ENCODE assay signal across 9 cellular contexts in the genomic region with DNA sequence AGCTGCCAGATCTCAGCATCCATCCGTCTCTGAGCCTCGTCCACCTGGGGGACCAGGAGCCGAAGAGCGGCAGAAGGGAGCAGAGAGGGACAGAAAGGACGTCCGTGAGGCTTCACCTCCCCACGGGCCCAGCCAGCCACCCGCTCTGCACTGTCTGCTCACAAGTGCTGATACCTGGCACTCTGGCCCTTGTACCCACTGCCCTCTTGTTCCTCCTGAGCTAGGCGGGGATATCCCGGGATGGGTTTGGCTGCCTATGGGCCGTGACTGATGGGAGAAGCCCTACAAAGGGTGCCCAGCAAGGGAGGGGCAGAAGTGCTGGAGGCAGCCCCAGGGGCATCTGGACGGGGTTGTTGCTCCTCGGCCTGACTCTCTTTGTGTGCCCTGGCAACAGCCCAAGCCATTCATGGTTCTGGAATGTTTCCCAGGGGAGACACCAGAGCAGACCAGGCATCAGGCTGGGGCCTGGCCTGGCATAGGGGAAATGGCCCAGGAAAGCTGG. TPM values are rescaled to one million over a fixed set of nuclear protein-coding genes. Genes with fewer than 3 reads are reported as not detected.
A peak's percentile ranks its signal among the peaks of the same experiment; 100 is the strongest.
DNase-seq lines count a peak whose midpoint lies in the region; ATAC-seq, FAIRE-seq and TF ChIP-seq lines count a peak whose summit lies in the region.
"Had no signal": no experiment of that assay in that cellular context is flagged by ENCODE, and none has a peak within 500 bp of the region (broad histone marks: within the 10 kb centered on the region; RNA-seq: fewer than 3 reads in every experiment).

No MANE protein-coding gene starts in this region.

- TF ChIP-seq POLR2A in K562 (conservative IDR thresholded peaks at IDR 0.05) (no peak), upper lobe of left lung (IDR thresholded peaks at IDR 0.05) (no peak)

- H3K9ac ChIP-seq in K562 (ENCODE audit: insufficient read depth in 1 of 2, low read depth in 2 of 2, low read length in 2 of 2) (peak overlapping the region in 1 of 2 experiments; percentile 67; a peak in 2 of 4 replicates), kidney (ENCODE audit: low read length in 2 of 2) (no peak overlapping the region)

- no peak overlapping the region for H3K4me2 ChIP-seq in K562 (ENCODE audit: insufficient read depth, low read length)

- TF ChIP-seq CTCF in K562 (IDR thresholded peaks at IDR 0.05 in 2 of 3, conservative IDR thresholded peaks at IDR 0.05 in 1 of 3; ENCODE audit: insufficient read depth in 2 of 3, low read depth in 1 of 3, low read length in 3 of 3) (no peak), kidney (IDR thresholded peaks at IDR 0.05; ENCODE audit: borderline replicate concordance, extremely low read depth, insufficient read depth) (no peak), upper lobe of left lung (IDR thresholded peaks at IDR 0.05) (no peak)

- POLR2A ChIA-PET in K562 (lab: Yijun Ruan, JAX), result interaction anchor here (0.8 kb wide), 1 partner anchor 84 kb away, joined by 3 read pairs; no protein-coding TSS in a partner anchor

- H3K9me3 ChIP-seq in K562 (replicated peaks; ENCODE audit: control insufficient read depth, insufficient read depth, low read depth, low read length), result no peaks in the 10 kb centered on the region
- no peaks in the 10 kb centered on the region for H3K9me3 ChIP-seq in kidney (ENCODE audit: control insufficient read depth in 1 of 2, low read length in 2 of 2)
- no peaks in the 10 kb centered on the region for H3K9me3 ChIP-seq in upper lobe of left lung

- BruUV-seq in K562 (replicated peaks; lab: Mats Ljungman, UMichigan), result no TSS peak

- no peak overlapping the region for H3K4me3 ChIP-seq in K562
- no peak overlapping the region for H3K4me3 ChIP-seq in kidney (ENCODE audit: low read length in 2 of 2)
- no peak overlapping the region for H3K4me3 ChIP-seq in upper lobe of left lung

- no peak for ATAC-seq in K562
- peak in 1 of 2 donors; percentile 49 for ATAC-seq in upper lobe of left lung (ENCODE audit: low FRiP score in 2 of 2)
- ATAC-seq in HG02571 (IDR thresholded peaks at IDR 0.05; ENCODE audit: unreplicated experiment), result no peak

- TF ChIP-seq EP300 in Ishikawa (IDR thresholded peaks at IDR 0.05; ENCODE audit: borderline replicate concordance) (peak; percentile 61; the same call in 1 of the 2 replicates), K562 (IDR thresholded peaks at IDR 0.05; ENCODE audit: low read length) (no peak), upper lobe of left lung (IDR thresholded peaks at IDR 0.05) (no peak)

- H4K20me1 ChIP-seq in K562 (replicated peaks; ENCODE audit: control insufficient read depth, insufficient read depth, low read length), result no peaks in the 10 kb centered on the region

- H2AFZ ChIP-seq in K562 (ENCODE audit: low read depth, low read length), result no peak overlapping the region

- 87% methylated on average over 8 of the region's 13 CpGs for WGBS in K562 (ENCODE audit: insufficient coverage, low coverage, missing lambda C conversion rate)
- WGBS in upper lobe of left lung, 2 donors, result 68 to 91% methylated on average over 4 to 13 of the region's 13 CpGs

- peaks cover 21 to 52% of the 10 kb centered on the region in 2 experiments; a peak in 4 of 5 replicates for H3K4me1 ChIP-seq in K562 (replicated peaks in 1 of 2; ENCODE audit: control insufficient read depth in 2 of 2, insufficient read depth in 2 of 2, low read length in 2 of 2)
- peaks cover 0 to 3% of the 10 kb centered on the region in 2 donors for H3K4me1 ChIP-seq in kidney (ENCODE audit: control insufficient read depth in 1 of 2, insufficient read depth in 1 of 2, low read depth in 1 of 2, low read length in 2 of 2)
- peaks cover 0 to 10% (median 6%) of the 10 kb centered on the region in 4 donors for H3K4me1 ChIP-seq in upper lobe of left lung

- no peaks in the 10 kb centered on the region for H3K27me3 ChIP-seq in K562 (ENCODE audit: control insufficient read depth in 2 of 2, insufficient read depth in 2 of 2, low read length in 2 of 2)
- H3K27me3 ChIP-seq in upper lobe of left lung, result no peaks in the 10 kb centered on the region

- no peak overlapping the region for H3K27ac ChIP-seq in K562 (ENCODE audit: extremely low read depth, low read depth, low read length)
- H3K27ac ChIP-seq in kidney (ENCODE audit: low read depth in 2 of 2, low read length in 2 of 2), result no peak overlapping the region
- peak overlapping the region in 1 of 4 donors; percentile 34 for H3K27ac ChIP-seq in upper lobe of left lung

- peak; percentile 27; the same call in 1 of the 2 replicates for TF ChIP-seq RAD21 in Ishikawa (IDR thresholded peaks at IDR 0.05; ENCODE audit: low read depth)
- TF ChIP-seq RAD21 in K562 (CRISPR knock-in tag; conservative IDR thresholded peaks at IDR 0.05 in 1 of 2, IDR thresholded peaks at IDR 0.05 in 1 of 2), result no peak

- FAIRE-seq in K562 (lab: Jason Lieb, UNC) (no peak), kidney (lab: Jason Lieb, UNC) (no peak)

- in situ Hi-C loops in K562 (cut with MboI), result no loop called here

- DNase-seq in 8988T (peak; percentile 94), K562 (ENCODE audit: extremely low read depth in 1 of 4, low spot score in 3 of 4) (no peak), kidney (peak; percentile 92), upper lobe of left lung (peak; percentile 59 to 63), GM19238 (ENCODE audit: insufficient read length, low spot score) (no peak)
- no peak for DNase-seq in stimulated activated CD4-positive, alpha-beta T cell treated with anti-CD3 and anti-CD28 coated beads, Interleukin-2, amount 100 ng/mL, for 48 hours
- DNase-seq: DND-41 had no signal

- no peaks in the 10 kb centered on the region for H3K79me2 ChIP-seq in K562 (ENCODE audit: control insufficient read depth, insufficient read depth, low read length)

- peaks cover 4% of the 10 kb centered on the region for H3K9me1 ChIP-seq in K562 (ENCODE audit: control insufficient read depth, insufficient read depth, low read length)

- peaks cover 75% of the 10 kb centered on the region; the same call in 2 of the 3 replicates for H3K36me3 ChIP-seq in K562 (ENCODE audit: control insufficient read depth, insufficient read depth, low read length)
- peaks cover 12 to 28% of the 10 kb centered on the region in 2 donors for H3K36me3 ChIP-seq in kidney (ENCODE audit: control insufficient read depth in 1 of 2, insufficient read depth in 2 of 2, low read length in 2 of 2)
- H3K36me3 ChIP-seq in upper lobe of left lung, result peaks cover 10 to 76% (median 42%) of the 10 kb centered on the region in 4 donors

- CTCF ChIA-PET in K562 (lab: Yijun Ruan, JAX; ENCODE audit: low intra/inter-chr PET ratio), result no interaction called here

- intact Hi-C loops in K562 (cut with micrococcal nuclease) (no loop called here), kidney (cut with DNase I) (no loop called here)

TF ChIP-seq in Ishikawa, 13 proteins besides CTCF, POLR2A, EP300 and RAD21 (continues in another document):
- TF ChIP-seq YY1 (IDR thresholded peaks at IDR 0.05; ENCODE audit: low read depth) (0 out of 2 replicates have a peak, but pooled peaks have one; percentile 24), TCF12 (IDR thresholded peaks at IDR 0.05; ENCODE audit: low read depth) (peak; percentile 78), TAF1 (IDR thresholded peaks at IDR 0.05; ENCODE audit: low read depth) (no peak)
- TF ChIP-seq, protein P1, sequence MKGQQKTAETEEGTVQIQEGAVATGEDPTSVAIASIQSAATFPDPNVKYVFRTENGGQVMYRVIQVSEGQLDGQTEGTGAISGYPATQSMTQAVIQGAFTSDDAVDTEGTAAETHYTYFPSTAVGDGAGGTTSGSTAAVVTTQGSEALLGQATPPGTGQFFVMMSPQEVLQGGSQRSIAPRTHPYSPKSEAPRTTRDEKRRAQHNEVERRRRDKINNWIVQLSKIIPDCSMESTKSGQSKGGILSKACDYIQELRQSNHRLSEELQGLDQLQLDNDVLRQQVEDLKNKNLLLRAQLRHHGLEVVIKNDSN (IDR thresholded peaks at IDR 0.05), result peak; percentile 28; the same call in 1 of the 2 replicates

TF ChIP-seq in K562, 482 proteins besides CTCF, POLR2A, EP300 and RAD21:
- 0 out of 2 replicates have a peak, but pooled peaks have one; percentile 14 for TF ChIP-seq POLR2G (IDR thresholded peaks at IDR 0.05; ENCODE audit: low read depth, low read length)
- no peak for TF ChIP-seq BCL6 (CRISPR knock-in tag; IDR thresholded peaks at IDR 0.05)
- TF ChIP-seq RBM22 (IDR thresholded peaks at IDR 0.05; ENCODE audit: low read depth, low read length, poor library complexity, severe bottlenecking), result peak; percentile 19

RNA-seq across cellular contexts. Expression of a gene that starts 57.6 kb away (rescaled TPM):
- not detected in 2 replicates for total RNA-seq in K562 (2011; cell fraction: chromatin; rRNA removed; ENCODE audit: low replicate concordance)
- 0.13 TPM in 1 of 2 replicates, not detected in the other for total RNA-seq in K562 (2011; cell fraction: nucleolus; rRNA removed)
- not detected in 2 replicates for total RNA-seq in K562 (2011; cell fraction: nucleoplasm; rRNA removed)
- not detected in 2 replicates for total RNA-seq in K562 (2014; rRNA removed)
- total RNA-seq in K562 (2014; rRNA removed; fragmentation: Illumina TruSeq; extraction: Trizol), result not detected in 2 replicates
- total RNA-seq in K562 (2015; rRNA removed; fragmentation: Illumina TruSeq; extraction: Trizol), result not detected in 2 replicates
- not detected in 2 replicates for total RNA-seq in K562 (2021)
- polyA plus RNA-seq in K562 (2011; rRNA removed), result not detected in 2 replicates
- not detected in 2 replicates for polyA plus RNA-seq in K562 (2011; cell fraction: cytosol; rRNA removed)
- polyA plus RNA-seq in K562 (2011; cell fraction: nucleus; rRNA removed), result 0.10 TPM in 1 of 2 replicates, not detected in the other
- polyA plus RNA-seq in K562 (2012), result 5.8 and 7.0 TPM in 2 replicates
- not detected in 2 replicates for polyA plus RNA-seq in K562 (2014; fragmentation: Illumina TruSeq; extraction: Trizol)
- polyA plus RNA-seq in K562 (2014; fragmentation: Nextera tagmentation; extraction: Ambion mirVana), result under 1 TPM; 0.45 to 0.48 TPM
- polyA plus RNA-seq in K562 (2014; rRNA removed), result not detected in 2 replicates
- not detected in 2 replicates for polyA minus RNA-seq in K562 (2011; rRNA and poly(A)+ RNA removed)
- polyA minus RNA-seq in K562 (2011; cell fraction: cytosol; rRNA and poly(A)+ RNA removed), result not detected in 2 replicates
- not detected in 2 replicates for polyA minus RNA-seq in K562 (2011; cell fraction: nucleus; rRNA and poly(A)+ RNA removed)
- 0.79 TPM for total RNA-seq in kidney
- not detected for polyA plus RNA-seq in kidney (ENCODE audit: insufficient read depth, low read depth, low replicate concordance)
- under 1 TPM in 3 of 6 donors, not detected in 3; 0.24 to 0.59 (median 0.34) TPM for total RNA-seq in upper lobe of left lung

Comparison
In these comparisons a context has a peak if more than half of its experiments do, and no peak if none do; other contexts are left out.
1. DNase-seq: peak in 8988T (single experiment), kidney (single experiment) and upper lobe of left lung (2 of 2); none in K562 (0 of 4), GM19238 (single experiment) and stimulated activated CD4-positive, alpha-beta T cell treated with anti-CD3 and anti-CD28 coated beads, Interleukin-2, amount 100 ng/mL, for 48 hours (0 of 2).